32 cellular contexts compared by ENCODE assay signal in genomic region chr13:32983058-32983457, GRCh38.
"Had no signal": no experiment of that assay in that cellular context is flagged by ENCODE, and none has a peak within 500 bp of the region (broad histone marks: within the 10 kb centered on the region; RNA-seq: fewer than 3 reads in every experiment).

No MANE protein-coding gene starts in this region.

- H3K27me3 ChIP-seq: adrenal gland, body of pancreas, brain microvascular endothelial cell, breast epithelium had no signal

- DNase-seq: activated B cell treated with CpG ODN at 0.5 μM for 24 hours; activated CD4-positive, alpha-beta memory T cell treated with anti-CD3 and anti-CD28 coated beads for 36 hours; activated CD4-positive, alpha-beta T cell treated with anti-CD3 and anti-CD28 coated beads for 48 hours; activated CD4-positive, alpha-beta T cell treated with anti-CD3 and anti-CD28 coated beads, Interleukin-2, amount 10 ng/mL, durations not matched to agents 7 days and 5 days; activated CD4-positive, CD25-positive, alpha-beta regulatory T cell treated with anti-CD3 and anti-CD28 coated beads, Interleukin-2, amount 50 U/mL, for 72 hours; activated CD8-positive, alpha-beta memory T cell treated with anti-CD3 and anti-CD28 coated beads, Interleukin-2, amount 50 U/mL, for 4 hours; activated CD8-positive, alpha-beta T cell treated with anti-CD3 and anti-CD28 coated beads for 36 hours; activated effector memory CD4-positive, alpha-beta T cell treated with anti-CD3 and anti-CD28 coated beads, Interleukin-2, amount 50 U/mL, for 16 hours; activated gamma-delta T cell treated with Interleukin-2 at 50 U/mL for 16 hours; activated naive CD4-positive, alpha-beta T cell; activated naive CD4-positive, alpha-beta T cell treated with anti-CD3 and anti-CD28 coated beads for 36 hours; activated naive CD4-positive, alpha-beta T cell treated with anti-CD3 and anti-CD28 coated beads, Interleukin-2, amount 50 U/mL, for 16 hours; activated naive CD8-positive, alpha-beta T cell treated with anti-CD3 and anti-CD28 coated beads for 36 hours; activated T-cell treated with anti-CD3 and anti-CD28 coated beads for 4 hours; activated T-cell treated with anti-CD3 and anti-CD28 coated beads, Interleukin-2, amount 50 U/mL, for 1 hour; activated T-cell treated with anti-CD3 and anti-CD28 coated beads, Interleukin-2, amount 50 U/mL, for 4 hours; activated T-cell treated with anti-CD3 and anti-CD28 coated beads, Interleukin-2, amount 50 U/mL, for 72 hours; adrenal gland; amniotic stem cell; aorta; body of pancreas; brain microvascular endothelial cell; central memory CD4-positive, alpha-beta T cell; T-helper 1 cell; T-helper 2 cell; T-helper 9 cell had no signal

- H3K4me1 ChIP-seq: adrenal gland, body of pancreas, breast epithelium had no signal

- H3K4me3 ChIP-seq: adrenal gland, body of pancreas, breast epithelium had no signal

- ATAC-seq: activated CD8-positive, alpha-beta T cell treated with anti-CD3 and anti-CD28 coated beads for 36 hours; activated naive CD4-positive, alpha-beta T cell treated with anti-CD3 and anti-CD28 coated beads, Interleukin-2, amount 50 U/mL, for 72 hours; activated T-cell treated with anti-CD3 and anti-CD28 coated beads, Interleukin-2, amount 50 U/mL, for 4 hours; activated T-cell treated with anti-CD3 and anti-CD28 coated beads, Interleukin-2, amount 50 U/mL, for 72 hours; activated T-helper 17 cell treated with anti-CD3 and anti-CD28 coated beads, Interleukin-2, amount 50 U/mL, for 72 hours; body of pancreas had no signal

- H3K9me3 ChIP-seq: adrenal gland, breast epithelium had no signal

- H3K36me3 ChIP-seq: adrenal gland, brain microvascular endothelial cell, breast epithelium had no signal

- H3K27ac ChIP-seq: adrenal gland, body of pancreas, brain microvascular endothelial cell, breast epithelium, VCaP had no signal

- FAIRE-seq: astrocyte, TTC549 had no signal
